9 cellular contexts compared by ENCODE assay signal in the genomic region with DNA sequence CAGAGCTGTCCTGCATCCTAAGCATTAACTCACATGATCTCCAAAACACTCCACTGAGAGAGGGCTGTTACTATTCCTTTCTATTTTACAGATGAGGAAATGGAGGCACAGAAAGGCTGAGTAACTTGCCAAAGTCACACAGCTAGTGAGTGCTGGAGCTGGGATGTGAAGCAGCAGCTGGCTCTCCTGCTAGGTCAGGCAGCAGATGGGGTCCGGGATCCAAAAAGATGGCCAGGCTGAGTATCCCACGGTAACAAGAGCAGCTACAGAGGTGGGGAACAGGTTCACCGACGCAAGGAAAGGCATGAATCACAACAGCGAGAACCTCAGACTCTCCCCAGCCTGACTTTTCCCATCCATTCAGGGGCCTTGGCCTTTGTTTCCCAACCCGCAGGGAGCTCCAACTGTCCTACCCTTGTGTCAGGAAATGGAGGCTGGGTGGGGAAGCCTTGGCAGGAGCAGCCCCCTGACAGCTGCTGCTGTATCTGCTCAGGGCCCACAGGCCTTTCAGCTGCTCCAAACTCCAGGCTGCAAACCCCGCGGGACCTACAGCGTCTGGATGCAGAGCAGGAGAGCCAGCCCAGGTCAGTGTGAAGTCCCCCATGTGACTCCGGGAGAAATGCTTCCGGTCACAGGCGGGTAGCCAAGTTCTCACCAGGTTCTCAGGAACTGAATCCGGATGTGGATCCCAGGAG. TPM values are rescaled to one million over a fixed set of nuclear protein-coding genes. Genes with fewer than 3 reads are reported as not detected.
DNase-seq lines count a peak whose midpoint lies in the region; TF ChIP-seq lines count a peak whose summit lies in the region.
"Had no signal": no experiment of that assay in that cellular context is flagged by ENCODE, and none has a peak within 500 bp of the region (broad histone marks: within the 10 kb centered on the region; RNA-seq: fewer than 3 reads in every experiment).

No MANE protein-coding gene starts in this region.

- H3K27me3 ChIP-seq in testis: no peaks in the 10 kb centered on the region

- no peak overlapping the region for H3K4me3 ChIP-seq in testis

- CTCF ChIA-PET in MCF 10A (lab: Yijun Ruan, JAX): interaction anchor here (1.0 to 2.3 kb wide), 4 partner anchors 12 to 47 kb away, joined by 5 to 8 read pairs (median 6); no protein-coding TSS in a partner anchor

- no peaks in the 10 kb centered on the region for H3K9me3 ChIP-seq in testis

- no peaks in the 10 kb centered on the region for H3K36me3 ChIP-seq in testis (ENCODE audit: low read depth, missing control alignments)

- peaks cover 39% of the 10 kb centered on the region for H3K4me1 Mint-ChIP-seq in MCF 10A (ENCODE audit: insufficient read depth, unreplicated experiment)

- BruUV-seq in MCF 10A (replicated peaks; lab: Mats Ljungman, UMichigan): no TSS peak

- H3K4me1 ChIP-seq in testis: peaks cover 43% of the 10 kb centered on the region

- TF ChIP-seq POLR2A in testis (IDR thresholded peaks at IDR 0.05): no peak

- in situ Hi-C loops in GM13976 (cut with MboI; ENCODE audit: low sequenced_read_pairs, unreplicated experiment): no loop called here

- no peak overlapping the region for H3K4me3 Mint-ChIP-seq in MCF 10A (ENCODE audit: unreplicated experiment)
- H3K4me3 Mint-ChIP-seq: activated CD8-positive, alpha-beta T cell treated with anti-CD3 and anti-CD28 coated beads, Interleukin-2, amount 10 ng/mL, durations not matched to agents 7 days and 5 days had no signal

- no peaks in the 10 kb centered on the region for H3K9me3 Mint-ChIP-seq in MCF 10A (ENCODE audit: unreplicated experiment)

- no peaks in the 10 kb centered on the region for H3K27me3 Mint-ChIP-seq in MCF 10A (ENCODE audit: insufficient read depth, unreplicated experiment)

- intact Hi-C loops in MCF 10A (cut with micrococcal nuclease): no loop called here
- intact Hi-C loops in testis (cut with DNase I; ENCODE audit: low total_unique reads): no loop called here

- WGBS in testis, 2 donors: 39 to 46% methylated on average over 10 to 13 of the region's 13 CpGs

- H3K36me3 Mint-ChIP-seq in MCF 10A (ENCODE audit: insufficient read depth, unreplicated experiment): peaks cover 9% of the 10 kb centered on the region

- peak overlapping the region; percentile 64 to 65 for H3K27ac ChIP-seq in testis

- H3K27ac Mint-ChIP-seq in MCF 10A (ENCODE audit: low read depth, unreplicated experiment): peak overlapping the region; percentile 73
- H3K27ac Mint-ChIP-seq: activated CD8-positive, alpha-beta T cell treated with anti-CD3 and anti-CD28 coated beads, Interleukin-2, amount 10 ng/mL, durations not matched to agents 7 days and 5 days had no signal

- DNase-seq in NCI-H1092 treated with DMSO at 0.1 percent for 48 hours (lab: John Stamatoyannopoulos, UW) (peak; percentile 67), MCF 10A (ENCODE audit: unreplicated experiment) (peak; percentile 65), left kidney (ENCODE audit: low read depth, low spot score) (peak; percentile 69), testis (peak; percentile 80), RKO (ENCODE audit: low spot score) (no peak), GM13976 (ENCODE audit: low spot score) (no peak), medulla oblongata (ENCODE audit: extremely low spot score) (no peak), HuH-7 (ENCODE audit: low spot score) (no peak)
- DNase-seq: activated CD8-positive, alpha-beta T cell treated with anti-CD3 and anti-CD28 coated beads, Interleukin-2, amount 10 ng/mL, durations not matched to agents 7 days and 5 days had no signal

- TF ChIP-seq CTCF in MCF 10A (IDR thresholded peaks at IDR 0.05; ENCODE audit: unreplicated experiment) (no peak), testis (IDR thresholded peaks at IDR 0.05) (no peak), GM13976 (IDR thresholded peaks at IDR 0.05; ENCODE audit: borderline replicate concordance, control extremely low read depth, extremely low read depth, insufficient read depth, missing control alignments) (no peak)

- POLR2A ChIA-PET in MCF 10A (lab: Yijun Ruan, JAX): interaction anchor here (0.6 to 3.8 kb wide), 7 partner anchors 14 to 727 kb away, joined by 3 to 20 read pairs (median 4); no protein-coding TSS in a partner anchor

RNA-seq across cellular contexts. Expression of a gene that starts 29.5 kb away (rescaled TPM):
- 0.25 and 0.33 TPM in 2 replicates for total RNA-seq in MCF 10A (2022)
- total RNA-seq in testis: 100 to 1,000 TPM; 185 to 392 TPM
- 236 TPM for polyA plus RNA-seq in testis (ENCODE audit: insufficient read depth, low read depth, low replicate concordance)

Comparison
In these comparisons a context has a peak if more than half of its experiments do, and no peak if none do; other contexts are left out.
1. DNase-seq: peak in NCI-H1092 treated with DMSO at 0.1 percent for 48 hours (single experiment), MCF 10A (single experiment), left kidney (single experiment) and testis (single experiment); none in RKO (single experiment), GM13976 (single experiment), medulla oblongata (single experiment) and HuH-7 (single experiment).
2. RNA of a gene that starts 29.5 kb away (total RNA-seq): 185 to 392 TPM in testis; 0.25 to 0.33 TPM in MCF 10A; every median in the first group is over 100 times any median in the second.